In genomic region chr1:153021829-153022228, GRCh38 we compare ENCODE assay signal across 1 cellular context. TPM values are rescaled to one million over a fixed set of nuclear protein-coding genes. Genes with fewer than 3 reads are reported as not detected.
"Had no signal": no experiment of that assay in that cellular context is flagged by ENCODE, and none has a peak within 500 bp of the region (broad histone marks: within the 10 kb centered on the region; RNA-seq: fewer than 3 reads in every experiment).

No MANE protein-coding gene starts in this region.

RNA-seq across cellular contexts. Expression of gene SPRR1B, which starts 9.2 kb away (rescaled TPM):
- total RNA-seq: GM12878 had no signal
- polyA plus RNA-seq: GM12878 had no signal

RNA-seq across cellular contexts. Expression of gene SPRR2D, which starts 19.1 kb away (rescaled TPM):
- total RNA-seq: GM12878 had no signal

RNA-seq across cellular contexts. Expression of gene SPRR3, which starts 20.3 kb away (rescaled TPM):
- total RNA-seq: GM12878 had no signal
- polyA plus RNA-seq: GM12878 had no signal

RNA-seq across cellular contexts. Expression of gene SPRR2A, which starts 35.5 kb away (rescaled TPM):
- total RNA-seq: GM12878 had no signal
- polyA plus RNA-seq: GM12878 had no signal

RNA-seq across cellular contexts. Expression of gene SPRR1A, which starts 37.9 kb away (rescaled TPM):
- total RNA-seq: GM12878 had no signal
- polyA plus RNA-seq: GM12878 had no signal
